In the genomic region with DNA sequence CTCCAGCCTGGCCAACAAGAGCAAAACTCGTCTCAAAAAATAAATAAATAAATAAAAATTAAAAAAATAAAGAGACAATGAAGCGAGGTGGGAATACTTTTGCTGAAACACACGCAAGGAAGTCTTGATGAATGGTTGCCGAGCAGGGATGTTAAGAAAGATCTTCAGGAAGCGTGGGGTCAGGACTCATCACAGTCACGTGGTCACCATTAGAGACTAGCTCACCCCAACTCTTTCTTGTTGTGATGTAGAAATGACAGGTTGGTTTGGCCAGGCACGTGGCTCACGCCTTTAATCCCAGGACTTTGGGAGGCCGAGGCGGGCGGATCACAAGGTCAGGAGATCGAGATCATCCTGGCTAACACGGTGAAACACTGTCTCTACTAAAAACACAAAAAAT, we compare ENCODE assay signal across 8 cellular contexts.
"Had no signal": no experiment of that assay in that cellular context is flagged by ENCODE, and none has a peak within 500 bp of the region (broad histone marks: within the 10 kb centered on the region; RNA-seq: fewer than 3 reads in every experiment).

No MANE protein-coding gene starts in this region.

- FAIRE-seq: G401.6, GM12878, GM12891, GM12892, GM18507, GM19239 had no signal

- H3K4me3 ChIP-seq: GM12878 had no signal

- DNase-seq: GDM1, GF-D8 had no signal

- ATAC-seq: GM12878 had no signal
